Comparison of ENCODE assay signal across 31 cellular contexts in the genomic region with DNA sequence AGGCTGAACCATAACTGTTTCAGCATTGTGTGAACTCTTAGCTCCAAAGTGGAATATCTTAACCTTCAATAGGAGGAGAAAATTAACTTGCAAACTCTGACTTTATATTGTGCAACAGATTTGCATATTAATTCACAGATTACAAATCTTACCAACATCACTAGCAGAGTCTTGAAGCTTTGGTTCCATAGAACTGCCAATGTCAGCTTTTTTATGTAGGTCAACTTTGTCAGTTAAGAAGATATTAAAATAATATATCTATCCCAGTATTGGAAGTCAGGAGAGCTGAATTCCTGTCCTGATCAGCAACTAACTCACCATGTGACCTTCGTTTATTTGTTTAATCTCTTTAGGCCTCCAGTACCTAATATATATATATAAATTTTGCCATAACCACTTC.
"Had no signal": no experiment of that assay in that cellular context is flagged by ENCODE, and none has a peak within 500 bp of the region (broad histone marks: within the 10 kb centered on the region; RNA-seq: fewer than 3 reads in every experiment).

No MANE protein-coding gene starts in this region.

- H3K4me2 ChIP-seq: smooth muscle cell had no signal

- ATAC-seq: naive thymus-derived CD4-positive, alpha-beta T cell; natural killer cell; psoas muscle; right cardiac atrium; sciatic nerve; stimulated activated memory B cell treated with anti-CD40 and anti-IgM and Interleukin-4, amounts not matched to agents 10 μg/mL and 1 μg/mL and 100 μg/mL, for 72 hours; stimulated activated naive CD8-positive, alpha-beta T cell treated with anti-CD3 and anti-CD28 coated beads, Interleukin-15, amount 100 ng/mL, for 72 hours; stimulated activated naive CD8-positive, alpha-beta T cell treated with anti-CD3 and anti-CD28 coated beads, Interleukin-15, Interleukin-2, amounts not matched to agents 100 U/mL and 50 U/mL, for 24 hours had no signal

- DNase-seq: naive thymus-derived CD4-positive, alpha-beta T cell; natural killer cell; occipital lobe; ovary; posterior cingulate gyrus; psoas muscle; right cardiac atrium; spleen; stimulated activated CD4-positive, alpha-beta T cell treated with anti-CD3 and anti-CD28 coated beads, Interleukin-12 subunit alpha, Interleukin-12 subunit beta, amount 100 ng/mL, for 4 hours; stimulated activated CD4-positive, alpha-beta T cell treated with anti-CD3 and anti-CD28 coated beads, Interleukin-1b, Interleukin-23, amount 100 ng/mL, for 48 hours; stimulated activated CD4-positive, alpha-beta T cell treated with anti-CD3 and anti-CD28 coated beads, Interleukin-4, amount 100 ng/mL, for 1 hour; stimulated activated CD4-positive, alpha-beta T cell treated with anti-CD3 and anti-CD28 coated beads, Interleukin-4, amount 100 ng/mL, for 4 hours; stimulated activated CD8-positive, alpha-beta memory T cell treated with anti-CD3 and anti-CD28 coated beads, Interleukin-4, amount 100 ng/mL, for 48 hours; stimulated activated naive CD4-positive, alpha-beta T cell; stimulated activated naive CD8-positive, alpha-beta T cell treated with anti-CD3 and anti-CD28 coated beads, Interleukin-15, amount 100 ng/mL, for 72 hours; stimulated activated naive CD8-positive, alpha-beta T cell treated with anti-CD3 and anti-CD28 coated beads, Interleukin-15, Interleukin-2, amounts not matched to agents 100 U/mL and 50 U/mL, for 24 hours; substantia nigra; testis; trophoblast cell; upper lobe of left lung had no signal

- H3K4me3 Mint-ChIP-seq: naive thymus-derived CD4-positive, alpha-beta T cell; natural killer cell; nephron; stimulated activated memory B cell treated with anti-CD40 and anti-IgM and Interleukin-4, amounts not matched to agents 10 μg/mL and 1 μg/mL and 100 μg/mL, for 72 hours; stimulated activated naive CD8-positive, alpha-beta T cell treated with anti-CD3 and anti-CD28 coated beads, Interleukin-15, amount 100 ng/mL, for 72 hours had no signal

- H3K4me1 Mint-ChIP-seq: naive thymus-derived CD4-positive, alpha-beta T cell; stimulated activated naive CD8-positive, alpha-beta T cell treated with anti-CD3 and anti-CD28 coated beads, Interleukin-15, amount 100 ng/mL, for 72 hours had no signal

- H3K36me3 Mint-ChIP-seq: stimulated activated memory B cell treated with anti-CD40 and anti-IgM and Interleukin-4, amounts not matched to agents 10 μg/mL and 1 μg/mL and 100 μg/mL, for 72 hours had no signal

- H2AFZ ChIP-seq: parathyroid adenoma had no signal

- H3K4me1 ChIP-seq: parathyroid adenoma, psoas muscle, testis, tibial nerve, vagina had no signal

- H3K9me3 Mint-ChIP-seq: naive thymus-derived CD4-positive, alpha-beta T cell; natural killer cell; nephron; stimulated activated memory B cell treated with anti-CD40 and anti-IgM and Interleukin-4, amounts not matched to agents 10 μg/mL and 1 μg/mL and 100 μg/mL, for 72 hours; stimulated activated naive CD8-positive, alpha-beta T cell treated with anti-CD3 and anti-CD28 coated beads, Interleukin-15, amount 100 ng/mL, for 72 hours had no signal

- H3K9ac ChIP-seq: parathyroid adenoma had no signal

- H3K79me2 ChIP-seq: parathyroid adenoma had no signal

- H3K27ac Mint-ChIP-seq: naive thymus-derived CD4-positive, alpha-beta T cell; natural killer cell; nephron; progenitor cell of endocrine pancreas; stimulated activated memory B cell treated with anti-CD40 and anti-IgM and Interleukin-4, amounts not matched to agents 10 μg/mL and 1 μg/mL and 100 μg/mL, for 72 hours; stimulated activated naive CD8-positive, alpha-beta T cell treated with anti-CD3 and anti-CD28 coated beads, Interleukin-15, amount 100 ng/mL, for 72 hours had no signal

- H3K36me3 ChIP-seq: ovary, tibial nerve, upper lobe of left lung, vagina had no signal

- H3K27ac ChIP-seq: ovary, parathyroid adenoma, psoas muscle, skin epidermis, spleen, suprapubic skin, testis, tibial nerve, upper lobe of left lung, vagina had no signal

- H3K4me3 ChIP-seq: ovary, psoas muscle, skin epidermis, smooth muscle cell, spleen, suprapubic skin, testis, tibial nerve, upper lobe of left lung, vagina had no signal

- H3K9me3 ChIP-seq: ovary, psoas muscle, spleen, suprapubic skin, testis, tibial nerve, upper lobe of left lung, vagina had no signal

- H3K27me3 Mint-ChIP-seq: naive thymus-derived CD4-positive, alpha-beta T cell; stimulated activated memory B cell treated with anti-CD40 and anti-IgM and Interleukin-4, amounts not matched to agents 10 μg/mL and 1 μg/mL and 100 μg/mL, for 72 hours; stimulated activated naive CD8-positive, alpha-beta T cell treated with anti-CD3 and anti-CD28 coated beads, Interleukin-15, amount 100 ng/mL, for 72 hours had no signal

- H3K27me3 ChIP-seq: ovary, spleen, suprapubic skin, testis, tibial nerve, upper lobe of left lung, vagina had no signal

- FAIRE-seq: urothelium cell line had no signal
